23 cellular contexts compared by ENCODE assay signal in the genomic region with DNA sequence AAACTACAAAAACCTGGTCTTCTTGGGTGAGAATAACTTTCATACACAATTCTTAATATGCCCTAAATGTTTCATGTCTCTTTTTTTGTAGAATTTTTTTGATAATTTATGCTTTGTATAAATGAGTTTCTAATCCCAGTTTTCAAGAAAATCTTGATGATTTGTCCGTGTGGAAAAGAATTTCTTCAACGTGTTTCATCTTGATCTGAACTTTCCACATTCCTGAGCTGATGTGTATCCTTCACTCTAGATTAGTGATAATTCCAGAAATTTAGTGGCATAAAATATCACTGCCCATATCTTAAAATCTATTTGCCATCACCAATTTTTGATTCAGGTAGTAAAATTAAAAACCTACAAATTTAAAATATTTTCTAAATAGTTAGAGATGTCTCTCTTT.
"Had no signal": no experiment of that assay in that cellular context is flagged by ENCODE, and none has a peak within 500 bp of the region (broad histone marks: within the 10 kb centered on the region; RNA-seq: fewer than 3 reads in every experiment).

No MANE protein-coding gene starts in this region.

- H3K9me3 Mint-ChIP-seq: central memory CD8-positive, alpha-beta T cell; endodermal cell; natural killer cell; stimulated activated memory B cell treated with anti-CD40 and anti-IgM and Interleukin-4, amounts not matched to agents 10 μg/mL and 1 μg/mL and 100 μg/mL, for 72 hours had no signal

- H3K36me3 ChIP-seq: colonic mucosa, uterus had no signal

- H3K27ac ChIP-seq: colonic mucosa, esophagus squamous epithelium, left lung, neutrophil, prostate gland, right atrium auricular region, testis, tibial nerve, upper lobe of right lung, uterus had no signal

- DNase-seq: colonic mucosa; effector CD8-positive, alpha-beta T cell; endodermal cell; erythroblast; esophagus squamous epithelium; head of caudate nucleus; left cardiac atrium; left lung; mesendoderm; natural killer cell; stimulated activated CD4-positive, alpha-beta T cell treated with anti-CD3 and anti-CD28 coated beads, Interleukin-4, amount 100 ng/mL, for 4 hours; stimulated activated naive CD8-positive, alpha-beta T cell treated with anti-CD3 and anti-CD28 coated beads, Interleukin-15, Interleukin-2, amounts not matched to agents 100 U/mL and 50 U/mL, for 24 hours; testis; upper lobe of right lung; uterus had no signal

- H3K27me3 Mint-ChIP-seq: central memory CD8-positive, alpha-beta T cell; dendritic cell treated with granulocyte-macrophage colony-stimulating factor and Interleukin-4, amounts not matched to agents 40 ng/mL and 50 ng/mL, for 4 days; stimulated activated memory B cell treated with anti-CD40 and anti-IgM and Interleukin-4, amounts not matched to agents 10 μg/mL and 1 μg/mL and 100 μg/mL, for 72 hours had no signal

- H3K4me3 Mint-ChIP-seq: central memory CD8-positive, alpha-beta T cell; dendritic cell treated with granulocyte-macrophage colony-stimulating factor and Interleukin-4, amounts not matched to agents 40 ng/mL and 50 ng/mL, for 4 days; endodermal cell; natural killer cell; stimulated activated memory B cell treated with anti-CD40 and anti-IgM and Interleukin-4, amounts not matched to agents 10 μg/mL and 1 μg/mL and 100 μg/mL, for 72 hours had no signal

- H3K27ac Mint-ChIP-seq: dendritic cell treated with granulocyte-macrophage colony-stimulating factor and Interleukin-4, amounts not matched to agents 40 ng/mL and 50 ng/mL, for 4 days; endodermal cell; stimulated activated memory B cell treated with anti-CD40 and anti-IgM and Interleukin-4, amounts not matched to agents 10 μg/mL and 1 μg/mL and 100 μg/mL, for 72 hours had no signal

- H3K36me3 Mint-ChIP-seq: natural killer cell had no signal

- H3K4me1 ChIP-seq: colonic mucosa, esophagus squamous epithelium, left lung, prostate gland, right atrium auricular region, testis, tibial nerve, upper lobe of right lung, uterus had no signal

- H3K9me3 ChIP-seq: colonic mucosa, esophagus squamous epithelium, left lung, neutrophil, prostate gland, right atrium auricular region, testis, tibial nerve, upper lobe of right lung, uterus had no signal

- ATAC-seq: left cardiac atrium; left lung; natural killer cell; sciatic nerve; stimulated activated memory B cell treated with anti-CD40 and anti-IgM and Interleukin-4, amounts not matched to agents 10 μg/mL and 1 μg/mL and 100 μg/mL, for 72 hours; stimulated activated naive CD8-positive, alpha-beta T cell treated with anti-CD3 and anti-CD28 coated beads, Interleukin-15, Interleukin-2, amounts not matched to agents 100 U/mL and 50 U/mL, for 24 hours; upper lobe of right lung had no signal

- H3K27me3 ChIP-seq: colonic mucosa, esophagus squamous epithelium, left lung, neutrophil, right atrium auricular region, testis, tibial nerve, upper lobe of right lung, uterus had no signal

- H3K4me3 ChIP-seq: colonic mucosa, esophagus squamous epithelium, left lung, prostate gland, right atrium auricular region, testis, tibial nerve, upper lobe of right lung, uterus had no signal
